In genomic region chr20:58639182-58640146, GRCh38 we compare ENCODE assay signal across 23 cellular contexts. TPM values are rescaled to one million over a fixed set of nuclear protein-coding genes. Genes with fewer than 3 reads are reported as not detected.
A peak's percentile ranks its signal among the peaks of the same experiment; 100 is the strongest.
DNase-seq lines count a peak whose midpoint lies in the region; TF ChIP-seq lines count a peak whose summit lies in the region.
"Had no signal": no experiment of that assay in that cellular context is flagged by ENCODE, and none has a peak within 500 bp of the region (broad histone marks: within the 10 kb centered on the region; RNA-seq: fewer than 3 reads in every experiment).

No MANE protein-coding gene starts in this region.

- no peak overlapping the region for H3K4ac ChIP-seq in mesenchymal stem cell (ENCODE audit: low read depth in 1 of 2, low read length in 2 of 2)

- no peaks in the 10 kb centered on the region for H3K36me3 Mint-ChIP-seq in chondrocyte (ENCODE audit: low read depth)
- no peaks in the 10 kb centered on the region for H3K36me3 Mint-ChIP-seq in activated naive CD8-positive, alpha-beta T cell treated with anti-CD3 and anti-CD28 coated beads for 36 hours

- WGBS in mesenchymal stem cell: 90% methylated on average over 19 of the region's 19 CpGs

- intact Hi-C loops in cardiac septum (cut with DNase I): no loop called here

- no peak overlapping the region for H3K14ac ChIP-seq in mesenchymal stem cell (ENCODE audit: low read length in 2 of 2)

- H3K4me3 ChIP-seq in right atrium auricular region (no peak overlapping the region), osteoblast (ENCODE audit: insufficient read depth, low read length) (no peak overlapping the region), mesenchymal stem cell (ENCODE audit: insufficient read depth in 1 of 2, low read depth in 1 of 2, low read length in 2 of 2) (no peak overlapping the region)
- H3K4me3 ChIP-seq: gastrocnemius medialis, GM23248, lung, Peyer's patch, stomach, transverse colon had no signal

- H3K79me1 ChIP-seq in mesenchymal stem cell (replicated peaks; ENCODE audit: low read length, poor library complexity, severe bottlenecking): no peaks in the 10 kb centered on the region

- H4K8ac ChIP-seq in mesenchymal stem cell (ENCODE audit: low read length): no peak overlapping the region

- no peak overlapping the region for H2BK12ac ChIP-seq in mesenchymal stem cell (ENCODE audit: low read length in 2 of 2)

- H2AFZ ChIP-seq in osteoblast (ENCODE audit: low read length) (no peak overlapping the region), mesenchymal stem cell (ENCODE audit: low read depth, low read length) (no peak overlapping the region)
- H2AFZ ChIP-seq: GM23248 had no signal

- H3K9ac ChIP-seq in mesenchymal stem cell (ENCODE audit: low read length): no peak overlapping the region
- H3K9ac ChIP-seq: GM23248 had no signal

- H3K4me1 Mint-ChIP-seq in chondrocyte (ENCODE audit: low read depth): peaks cover 5% of the 10 kb centered on the region
- H3K4me1 Mint-ChIP-seq in activated naive CD8-positive, alpha-beta T cell treated with anti-CD3 and anti-CD28 coated beads for 36 hours: peaks cover 14% of the 10 kb centered on the region

- H3K4me1 ChIP-seq in right atrium auricular region: no peaks in the 10 kb centered on the region
- peaks cover 15% of the 10 kb centered on the region for H3K4me1 ChIP-seq in osteoblast (ENCODE audit: insufficient read depth, low read length)
- H3K4me1 ChIP-seq in mesenchymal stem cell (ENCODE audit: control insufficient read depth, insufficient read depth, low read depth, low read length): peaks cover 9% of the 10 kb centered on the region
- H3K4me1 ChIP-seq: Peyer's patch had no signal

- no peaks in the 10 kb centered on the region for H3K9me3 Mint-ChIP-seq in chondrocyte (ENCODE audit: low read depth)
- H3K9me3 Mint-ChIP-seq in activated naive CD8-positive, alpha-beta T cell treated with anti-CD3 and anti-CD28 coated beads for 36 hours: no peaks in the 10 kb centered on the region
- H3K9me3 Mint-ChIP-seq: activated CD4-positive, alpha-beta T cell treated with anti-CD3 and anti-CD28 coated beads, Interleukin-2, amount 10 ng/mL, durations not matched to agents 7 days and 5 days had no signal

- H2BK120ac ChIP-seq in mesenchymal stem cell (ENCODE audit: low read depth, low read length): no peak overlapping the region

- H3K4me3 Mint-ChIP-seq in chondrocyte (ENCODE audit: unreplicated experiment): no peak overlapping the region
- no peak overlapping the region for H3K4me3 Mint-ChIP-seq in activated naive CD8-positive, alpha-beta T cell treated with anti-CD3 and anti-CD28 coated beads for 36 hours
- H3K4me3 Mint-ChIP-seq: activated CD4-positive, alpha-beta T cell treated with anti-CD3 and anti-CD28 coated beads, Interleukin-2, amount 10 ng/mL, durations not matched to agents 7 days and 5 days had no signal

- no peak overlapping the region for H3K27ac ChIP-seq in right atrium auricular region
- H3K27ac ChIP-seq in osteoblast (ENCODE audit: low read depth, low read length): no peak overlapping the region
- H3K27ac ChIP-seq in mesenchymal stem cell (ENCODE audit: low read length, poor library complexity, severe bottlenecking): no peak overlapping the region
- H3K27ac ChIP-seq: gastrocnemius medialis, GM23248, Peyer's patch, stomach, transverse colon, VCaP had no signal

- H3K27me3 ChIP-seq in right atrium auricular region (no peaks in the 10 kb centered on the region), osteoblast (ENCODE audit: insufficient read depth, low read length) (no peaks in the 10 kb centered on the region), mesenchymal stem cell (ENCODE audit: control insufficient read depth in 1 of 2, insufficient read depth in 1 of 2, low read length in 2 of 2) (peaks cover 0 to 3% of the 10 kb centered on the region in 2 experiments)
- H3K27me3 ChIP-seq: gastrocnemius medialis, Peyer's patch, transverse colon had no signal

- H3K79me2 ChIP-seq in osteoblast (ENCODE audit: insufficient read depth, low read length): no peaks in the 10 kb centered on the region

- no peak overlapping the region for H2BK15ac ChIP-seq in mesenchymal stem cell (ENCODE audit: low read depth, poor library complexity, severe bottlenecking)

- H3K36me3 ChIP-seq in right atrium auricular region (no peaks in the 10 kb centered on the region), osteoblast (ENCODE audit: insufficient read depth, low read length) (no peaks in the 10 kb centered on the region), mesenchymal stem cell (ENCODE audit: control insufficient read depth in 1 of 2, insufficient read depth in 2 of 2, low read depth in 1 of 2, low read length in 2 of 2) (no peaks in the 10 kb centered on the region)
- H3K36me3 ChIP-seq: gastrocnemius medialis, Peyer's patch, stomach, transverse colon had no signal

- no peak overlapping the region for H3K4me2 ChIP-seq in osteoblast (ENCODE audit: insufficient read depth, low read length)
- H3K4me2 ChIP-seq in mesenchymal stem cell (ENCODE audit: low read length, poor library complexity, severe bottlenecking): no peak overlapping the region

- no peak overlapping the region for H3K23ac ChIP-seq in mesenchymal stem cell (ENCODE audit: low read length in 2 of 2)

- no peak overlapping the region for H4K91ac ChIP-seq in mesenchymal stem cell (ENCODE audit: low read length)

- H3K18ac ChIP-seq in mesenchymal stem cell (ENCODE audit: low read depth in 1 of 2, low read length in 2 of 2): no peak overlapping the region

- no peak overlapping the region for H3K27ac Mint-ChIP-seq in chondrocyte (ENCODE audit: unreplicated experiment)
- no peak overlapping the region for H3K27ac Mint-ChIP-seq in activated naive CD8-positive, alpha-beta T cell treated with anti-CD3 and anti-CD28 coated beads for 36 hours
- H3K27ac Mint-ChIP-seq: activated CD4-positive, alpha-beta T cell treated with anti-CD3 and anti-CD28 coated beads, Interleukin-2, amount 10 ng/mL, durations not matched to agents 7 days and 5 days had no signal

- H2AK5ac ChIP-seq in mesenchymal stem cell (ENCODE audit: low read length, severe bottlenecking): no peak overlapping the region

- H3K9me3 ChIP-seq in right atrium auricular region (no peaks in the 10 kb centered on the region), osteoblast (ENCODE audit: low read depth, low read length) (no peaks in the 10 kb centered on the region), mesenchymal stem cell (ENCODE audit: control insufficient read depth, low read length) (no peaks in the 10 kb centered on the region)
- H3K9me3 ChIP-seq: gastrocnemius medialis, Peyer's patch, stomach, transverse colon had no signal

- DNase-seq in cardiac septum (ENCODE audit: low spot score) (peak; percentile 41), right atrium auricular region (ENCODE audit: low spot score) (no peak), chondrocyte (ENCODE audit: low spot score) (no peak), myocyte (ENCODE audit: low read depth) (peak; percentile 88), osteoblast (ENCODE audit: insufficient read length, low spot score, missing footprints) (no peak), mesenchymal stem cell (no peak), NCI-H1105 treated with DMSO at 0.1 percent for 48 hours (lab: John Stamatoyannopoulos, UW) (no peak)
- DNase-seq in activated naive CD8-positive, alpha-beta T cell treated with anti-CD3 and anti-CD28 coated beads for 36 hours: no peak
- DNase-seq: ACHN; activated CD4-positive, alpha-beta T cell treated with anti-CD3 and anti-CD28 coated beads, Interleukin-2, amount 10 ng/mL, durations not matched to agents 7 days and 5 days; amniotic stem cell; central memory CD4-positive, alpha-beta T cell; gastrocnemius medialis; kidney glomerular epithelial cell; NCI-H1105; NCI-H510A treated with DMSO at 0.1 percent for 48 hours; occipital lobe; Peyer's patch; stomach; transverse colon had no signal

- H2BK5ac ChIP-seq in mesenchymal stem cell (ENCODE audit: low read depth, low read length, poor library complexity, severe bottlenecking): no peak overlapping the region

- no peaks in the 10 kb centered on the region for H4K20me1 ChIP-seq in osteoblast (ENCODE audit: insufficient read depth, low read length)

- no peak for TF ChIP-seq CTCF in right atrium auricular region (IDR thresholded peaks at IDR 0.05)
- peak; percentile 42 for TF ChIP-seq CTCF in chondrocyte (IDR thresholded peaks at IDR 0.05)
- no peak for TF ChIP-seq CTCF in osteoblast (IDR thresholded peaks at IDR 0.05; ENCODE audit: extremely low read depth, low read depth, low read length)

- H3K27me3 Mint-ChIP-seq in chondrocyte (ENCODE audit: low read depth): no peaks in the 10 kb centered on the region
- peaks cover 7% of the 10 kb centered on the region for H3K27me3 Mint-ChIP-seq in activated naive CD8-positive, alpha-beta T cell treated with anti-CD3 and anti-CD28 coated beads for 36 hours

RNA-seq across cellular contexts. Expression of gene STX16, which starts 11.6 kb away (rescaled TPM):
- total RNA-seq in cardiac septum: 33.1 TPM
- 10 to 100 TPM; 20.9 to 26.1 TPM for total RNA-seq in right atrium auricular region
- total RNA-seq in chondrocyte: 44.5 to 58.1 TPM (median 50.4 TPM) in 3 replicates
- 18.5 and 25.0 TPM in 2 replicates for total RNA-seq in myocyte
- 57.8 TPM for polyA plus RNA-seq in myocyte (2012)
- 24.2 and 28.6 TPM in 2 replicates for total RNA-seq in osteoblast
- polyA plus RNA-seq in mesenchymal stem cell (2013, experiment 1 of 2): 42.4 TPM
- polyA plus RNA-seq in mesenchymal stem cell (2013, experiment 2 of 2): 40.7 TPM
- total RNA-seq in activated naive CD8-positive, alpha-beta T cell treated with anti-CD3 and anti-CD28 coated beads for 36 hours: 10 to 100 TPM; 84.0 to 93.5 TPM

RNA-seq across cellular contexts. Expression of gene NPEPL1, which starts 53.1 kb away (rescaled TPM):
- total RNA-seq in cardiac septum (31.5 TPM), right atrium auricular region (10 to 100 TPM; 12.2 to 14.1 TPM), chondrocyte (10.2 to 32.8 TPM (median 31.3 TPM) in 3 replicates), myocyte (26.1 and 33.6 TPM in 2 replicates), osteoblast (26.8 and 29.7 TPM in 2 replicates)
- polyA plus RNA-seq in myocyte (2012): 42.1 TPM
- 27.4 TPM for polyA plus RNA-seq in mesenchymal stem cell (2013, experiment 1 of 2)
- 25.0 TPM for polyA plus RNA-seq in mesenchymal stem cell (2013, experiment 2 of 2)
- 10 to 100 TPM; 13.7 to 15.2 TPM for total RNA-seq in activated naive CD8-positive, alpha-beta T cell treated with anti-CD3 and anti-CD28 coated beads for 36 hours

Comparison
In these comparisons a context has a peak if more than half of its experiments do, and no peak if none do; other contexts are left out.
1. DNase-seq: peak in cardiac septum (single experiment) and myocyte (single experiment); none in right atrium auricular region (single experiment), chondrocyte (single experiment), osteoblast (single experiment), mesenchymal stem cell (single experiment), activated naive CD8-positive, alpha-beta T cell treated with anti-CD3 and anti-CD28 coated beads for 36 hours (single experiment) and NCI-H1105 treated with DMSO at 0.1 percent for 48 hours (single experiment).